8 cellular contexts compared by ENCODE assay signal in the genomic region with DNA sequence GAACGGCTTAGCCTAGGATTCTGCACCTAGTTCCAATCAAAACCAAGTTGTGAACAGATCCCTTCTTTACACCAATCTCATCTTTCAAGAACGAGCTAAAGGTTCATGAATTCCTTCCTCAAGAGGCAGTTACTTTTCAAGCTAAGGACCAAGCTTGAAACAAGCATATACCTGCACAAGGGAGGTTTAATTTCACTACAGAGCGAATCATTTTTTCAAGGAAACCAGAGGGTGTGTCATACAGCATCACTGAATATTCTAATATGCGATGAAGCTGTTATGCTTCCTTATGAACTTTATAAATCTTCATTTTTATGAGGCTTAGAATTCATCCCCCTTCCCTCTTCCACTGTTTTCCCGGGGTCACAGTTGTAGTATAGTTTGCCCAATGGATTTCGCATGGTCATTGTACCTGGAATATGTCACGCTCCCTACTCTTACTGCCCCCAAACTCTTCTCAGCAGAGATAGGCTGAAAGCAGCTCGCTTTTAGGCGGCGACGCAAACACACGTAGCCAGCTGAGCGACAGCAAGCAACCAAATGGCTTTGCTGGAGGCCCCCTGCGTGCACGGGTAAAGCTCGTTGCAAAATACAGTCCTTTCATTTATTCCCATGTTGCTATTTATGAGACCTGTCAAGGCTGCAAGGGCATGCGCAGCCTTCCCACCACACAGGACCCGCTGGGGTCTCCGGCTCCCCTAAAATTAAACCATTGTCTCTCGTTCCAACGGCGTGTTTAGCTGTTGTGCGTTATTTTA. TPM values are rescaled to one million over a fixed set of nuclear protein-coding genes. Genes with fewer than 3 reads are reported as not detected.
A peak's percentile ranks its signal among the peaks of the same experiment; 100 is the strongest.
DNase-seq lines count a peak whose midpoint lies in the region; ATAC-seq and TF ChIP-seq lines count a peak whose summit lies in the region.

No MANE protein-coding gene starts in this region.

- H3K27me3 ChIP-seq in Caco-2 (replicated peaks; ENCODE audit: control insufficient read depth, insufficient read depth, low read length) (no peaks in the 10 kb centered on the region), right cardiac atrium (ENCODE audit: control insufficient read depth, insufficient read depth) (no peaks in the 10 kb centered on the region)

- intact Hi-C loops in Caco-2 (cut with micrococcal nuclease; ENCODE audit: unreplicated experiment) (no loop called here), right cardiac atrium (cut with DNase I) (no loop called here)

- peaks cover 5% of the 10 kb centered on the region; the same call in 1 of the 2 replicates for H3K9me3 ChIP-seq in Caco-2
- H3K9me3 ChIP-seq in right cardiac atrium (ENCODE audit: control insufficient read depth, low read length), result peaks cover 2% of the 10 kb centered on the region

- H3K9me3 Mint-ChIP-seq in Caco-2 (ENCODE audit: unreplicated experiment), result peaks cover 9% of the 10 kb centered on the region

- peak overlapping the region; percentile 75 for H3K27ac ChIP-seq in right cardiac atrium (ENCODE audit: low read length)

- BruUV-seq in Caco-2 (replicated peaks; lab: Mats Ljungman, UMichigan), result TSS peak; percentile 20

- CTCF ChIA-PET in Caco-2 (lab: Charles Lee), result interaction anchor here (0.5 to 4.2 kb wide), 3 partner anchors 72 to 1232 kb away, joined by 3 to 36 read pairs (median 3); no protein-coding TSS in a partner anchor

- H3K4me3 ChIP-seq in Caco-2 (ENCODE audit: low read depth, low read length) (peak overlapping the region; percentile 98), LNCaP clone FGC (ENCODE audit: low read depth, low read length) (peak overlapping the region; percentile 87), right cardiac atrium (ENCODE audit: low read length) (peak overlapping the region; percentile 75), retinal pigment epithelial cell (ENCODE audit: low read length) (peak overlapping the region; percentile 91)

- 3% methylated on average over 23 of the region's 23 CpGs for WGBS in right cardiac atrium

- peak overlapping the region; percentile 75 for H3K4me3 Mint-ChIP-seq in Caco-2 (ENCODE audit: unreplicated experiment)

- DNase-seq in Caco-2 (peak; percentile 64 to 68), LNCaP clone FGC (ENCODE audit: low read depth) (no peak), SK-MEL-5 (ENCODE audit: low read depth, low spot score) (peak; percentile 76), amygdala (lab: John Stamatoyannopoulos, UW) (peak in 32 of 56 donors; percentile 8 to 64 (median 34)), right cardiac atrium (peak; percentile 36 to 69 (median 61)), retinal pigment epithelial cell (ENCODE audit: low read depth) (no peak)

- TF ChIP-seq CTCF in Caco-2 (IDR thresholded peaks at IDR 0.05; ENCODE audit: insufficient read depth in 1 of 2, low read depth in 1 of 2, low read length in 1 of 2, severe bottlenecking in 1 of 2, unreplicated experiment in 1 of 2) (no peak), LNCaP clone FGC (IDR thresholded peaks at IDR 0.05; ENCODE audit: control insufficient read depth, extremely low read depth, insufficient read depth) (no peak), retinal pigment epithelial cell (conservative IDR thresholded peaks at IDR 0.05; ENCODE audit: low read depth, low read length) (no peak)

- H3K4me1 ChIP-seq in Caco-2, result peaks cover 53% of the 10 kb centered on the region
- H3K4me1 ChIP-seq in right cardiac atrium (ENCODE audit: control insufficient read depth, insufficient read depth, low read length), result peaks cover 5% of the 10 kb centered on the region

- POLR2A ChIA-PET in Caco-2 (lab: Charles Lee), result interaction anchor here (0.6 to 1.0 kb wide), 3 partner anchors 10 to 72 kb away, joined by 3 to 4 read pairs (median 3); no protein-coding TSS in a partner anchor

- in situ Hi-C loops in SK-MEL-5 (cut with HindIII; ENCODE audit: low pct_unique_long_range_greater_than_20kb, low sequenced_read_pairs), result no loop called here

- peak; percentile 42 for ATAC-seq in GM21723 (IDR thresholded peaks at IDR 0.05; ENCODE audit: unreplicated experiment)
- peak; percentile 27 to 47 for ATAC-seq in right cardiac atrium
- ATAC-seq in GM19324 (IDR thresholded peaks at IDR 0.05; ENCODE audit: low FRiP score, unreplicated experiment), result no peak

- H3K36me3 ChIP-seq in Caco-2 (ENCODE audit: control insufficient read depth, insufficient read depth, low read length), result peaks cover 3% of the 10 kb centered on the region; the same call in 1 of the 2 replicates

- no peaks in the 10 kb centered on the region for H3K27me3 Mint-ChIP-seq in Caco-2 (ENCODE audit: insufficient read depth, unreplicated experiment)

- peak overlapping the region; percentile 85 for H3K27ac Mint-ChIP-seq in Caco-2 (ENCODE audit: unreplicated experiment)

- H3K4me1 Mint-ChIP-seq in Caco-2 (ENCODE audit: low read depth, unreplicated experiment), result peaks cover 46% of the 10 kb centered on the region

- H3K36me3 Mint-ChIP-seq in Caco-2 (ENCODE audit: insufficient read depth, unreplicated experiment), result peaks cover 40% of the 10 kb centered on the region

RNA-seq across cellular contexts. Expression of gene LMBRD2, which starts 0.8 kb away (rescaled TPM):
- 11.5 and 15.2 TPM in 2 replicates for total RNA-seq in Caco-2 (2022)
- 13.1 and 14.2 TPM in 2 replicates for total RNA-seq in SK-MEL-5 (2014; rRNA removed; shearing (Covaris generic))
- polyA plus RNA-seq in SK-MEL-5 (2015; cell fraction: cytosol; rRNA removed), result 8.1 and 9.4 TPM in 2 replicates
- 23.3 and 30.8 TPM in 2 replicates for polyA plus RNA-seq in SK-MEL-5 (2015; cell fraction: nucleus; rRNA removed)
- 10 to 100 TPM; 10.9 to 13.7 (median 13.0) TPM for total RNA-seq in right cardiac atrium
- polyA plus RNA-seq in right cardiac atrium, result 4.2 TPM

RNA-seq across cellular contexts. Expression of gene SKP2, which starts 1.1 kb away (rescaled TPM):
- total RNA-seq in Caco-2 (2022), result 192 and 230 TPM in 2 replicates
- total RNA-seq in SK-MEL-5 (2014; rRNA removed; shearing (Covaris generic)), result 25.5 and 29.5 TPM in 2 replicates
- 28.0 and 32.3 TPM in 2 replicates for polyA plus RNA-seq in SK-MEL-5 (2015; cell fraction: cytosol; rRNA removed)
- polyA plus RNA-seq in SK-MEL-5 (2015; cell fraction: nucleus; rRNA removed), result 44.3 and 51.5 TPM in 2 replicates
- total RNA-seq in right cardiac atrium, result 1 to 10 TPM; 6.5 to 7.9 (median 7.1) TPM
- 1.9 TPM for polyA plus RNA-seq in right cardiac atrium

Comparison
In these comparisons a context has a peak if more than half of its experiments do, and no peak if none do; other contexts are left out.
1. DNase-seq: peak in Caco-2 (2 of 2), SK-MEL-5 (single experiment), amygdala (32 of 56) and right cardiac atrium (3 of 3); none in LNCaP clone FGC (single experiment) and retinal pigment epithelial cell (single experiment).
2. Peak in every context shown above with its lines, with median percentiles within 50 percentile points of each other: H3K4me3 ChIP-seq.